In genomic region chr3:26247669-26248068, GRCh38 we compare ENCODE assay signal across 1 cellular context.
TF ChIP-seq lines count a peak whose summit lies in the region.

No MANE protein-coding gene starts in this region.

TF ChIP-seq in SK-N-SH treated with all-trans-retinoic acid at 6 μM for 48 hours, 23 proteins besides CTCF, POLR2A, EP300 and RAD21 (continued from another document):
- TF ChIP-seq CSRNP3 (CRISPR knock-in tag; IDR thresholded peaks at IDR 0.05): peak; percentile 49
- TF ChIP-seq RARB (CRISPR knock-in tag; IDR thresholded peaks at IDR 0.05): no peak
- TF ChIP-seq TOX (CRISPR knock-in tag; IDR thresholded peaks at IDR 0.05; ENCODE audit: borderline replicate concordance): no peak
